ENCODE assay signal across 1 cellular context in the genomic region with DNA sequence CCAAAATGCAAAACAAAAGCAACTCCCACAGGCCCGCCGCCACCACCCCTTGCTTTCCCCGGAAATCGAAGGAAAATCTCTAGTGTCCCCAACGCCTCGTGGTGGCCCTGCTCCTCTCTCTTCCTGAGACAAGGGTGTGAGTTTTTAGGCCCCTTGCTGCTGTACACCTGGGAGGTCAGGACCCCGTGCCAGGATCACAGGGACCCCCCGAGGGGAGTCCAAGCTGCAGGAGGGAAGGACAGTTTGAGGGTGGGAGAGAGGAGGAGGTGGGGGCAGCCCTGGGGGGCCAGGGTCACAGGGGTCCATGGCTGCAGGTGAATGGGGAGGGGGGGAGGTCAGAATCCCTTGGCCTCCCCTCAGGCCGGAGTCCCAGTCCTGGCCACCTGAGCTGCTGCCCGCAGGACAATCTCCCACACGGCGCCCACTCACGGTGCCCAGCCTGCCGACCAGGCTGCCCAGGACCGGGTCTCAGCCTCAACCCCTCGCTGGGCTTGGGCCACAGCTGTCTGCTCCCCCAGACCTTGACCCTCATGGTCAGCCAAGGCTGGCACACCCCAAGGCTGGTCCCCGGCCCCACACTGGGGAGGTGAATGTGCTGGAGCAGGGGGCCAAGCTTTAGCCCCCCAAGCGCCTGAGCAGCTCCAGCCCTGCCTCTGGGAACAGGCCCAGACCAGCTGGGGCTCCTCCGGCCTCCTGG.
TF ChIP-seq lines count a peak whose summit lies in the region.

No MANE protein-coding gene starts in this region.

TF ChIP-seq in SK-N-SH, 30 proteins besides CTCF, POLR2A, EP300 and RAD21 (continued from another document):
- TF ChIP-seq, protein P1, sequence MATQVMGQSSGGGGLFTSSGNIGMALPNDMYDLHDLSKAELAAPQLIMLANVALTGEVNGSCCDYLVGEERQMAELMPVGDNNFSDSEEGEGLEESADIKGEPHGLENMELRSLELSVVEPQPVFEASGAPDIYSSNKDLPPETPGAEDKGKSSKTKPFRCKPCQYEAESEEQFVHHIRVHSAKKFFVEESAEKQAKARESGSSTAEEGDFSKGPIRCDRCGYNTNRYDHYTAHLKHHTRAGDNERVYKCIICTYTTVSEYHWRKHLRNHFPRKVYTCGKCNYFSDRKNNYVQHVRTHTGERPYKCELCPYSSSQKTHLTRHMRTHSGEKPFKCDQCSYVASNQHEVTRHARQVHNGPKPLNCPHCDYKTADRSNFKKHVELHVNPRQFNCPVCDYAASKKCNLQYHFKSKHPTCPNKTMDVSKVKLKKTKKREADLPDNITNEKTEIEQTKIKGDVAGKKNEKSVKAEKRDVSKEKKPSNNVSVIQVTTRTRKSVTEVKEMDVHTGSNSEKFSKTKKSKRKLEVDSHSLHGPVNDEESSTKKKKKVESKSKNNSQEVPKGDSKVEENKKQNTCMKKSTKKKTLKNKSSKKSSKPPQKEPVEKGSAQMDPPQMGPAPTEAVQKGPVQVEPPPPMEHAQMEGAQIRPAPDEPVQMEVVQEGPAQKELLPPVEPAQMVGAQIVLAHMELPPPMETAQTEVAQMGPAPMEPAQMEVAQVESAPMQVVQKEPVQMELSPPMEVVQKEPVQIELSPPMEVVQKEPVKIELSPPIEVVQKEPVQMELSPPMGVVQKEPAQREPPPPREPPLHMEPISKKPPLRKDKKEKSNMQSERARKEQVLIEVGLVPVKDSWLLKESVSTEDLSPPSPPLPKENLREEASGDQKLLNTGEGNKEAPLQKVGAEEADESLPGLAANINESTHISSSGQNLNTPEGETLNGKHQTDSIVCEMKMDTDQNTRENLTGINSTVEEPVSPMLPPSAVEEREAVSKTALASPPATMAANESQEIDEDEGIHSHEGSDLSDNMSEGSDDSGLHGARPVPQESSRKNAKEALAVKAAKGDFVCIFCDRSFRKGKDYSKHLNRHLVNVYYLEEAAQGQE (IDR thresholded peaks at IDR 0.05; ENCODE audit: low read depth, low read length): no peak
- no peak for TF ChIP-seq TAF1 (IDR thresholded peaks at IDR 0.05; ENCODE audit: borderline replicate concordance, low read depth, low read length)
- TF ChIP-seq POLR2AphosphoS5 (IDR thresholded peaks at IDR 0.05; ENCODE audit: low read depth, low read length): no peak
- TF ChIP-seq IRF3 (IDR thresholded peaks at IDR 0.05; ENCODE audit: low read depth, low read length): no peak
